Comparison of ENCODE assay signal across 23 cellular contexts in the genomic region with DNA sequence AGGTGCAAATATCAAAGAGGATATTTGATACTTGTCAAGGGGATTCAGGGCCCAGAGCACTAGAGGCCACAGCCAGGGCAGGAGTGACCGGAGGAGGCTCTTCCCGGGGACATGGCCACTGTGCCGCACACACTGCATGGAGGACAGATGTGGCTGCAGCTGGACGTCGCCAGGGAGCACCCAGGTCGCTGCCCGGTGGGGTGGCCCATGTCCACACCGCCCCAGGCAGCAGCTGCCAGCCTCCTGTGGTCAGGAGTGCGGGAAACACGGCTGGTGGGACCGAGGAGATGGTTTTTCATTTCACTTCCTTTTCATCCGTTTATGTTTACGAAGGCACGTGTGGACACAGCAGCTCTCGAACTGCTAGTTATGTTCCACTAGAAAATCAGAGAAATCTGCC.
"Had no signal": no experiment of that assay in that cellular context is flagged by ENCODE, and none has a peak within 500 bp of the region (broad histone marks: within the 10 kb centered on the region; RNA-seq: fewer than 3 reads in every experiment).

No MANE protein-coding gene starts in this region.

- H3K9me3 ChIP-seq: colonic mucosa, esophagus squamous epithelium, gastroesophageal sphincter, prostate gland, spleen, stomach, thoracic aorta, transverse colon had no signal

- H3K27me3 ChIP-seq: colonic mucosa, esophagus squamous epithelium, gastroesophageal sphincter, neural progenitor cell, spleen, stomach, transverse colon had no signal

- H3K9ac ChIP-seq: neural progenitor cell, parathyroid adenoma had no signal

- H3K27ac ChIP-seq: colonic mucosa, esophagus squamous epithelium, gastroesophageal sphincter, neural progenitor cell, parathyroid adenoma, prostate gland, spleen, stomach, thoracic aorta, transverse colon had no signal

- H3K4me3 ChIP-seq: colonic mucosa, esophagus squamous epithelium, gastroesophageal sphincter, neural progenitor cell, prostate gland, spleen, stomach, thoracic aorta, transverse colon had no signal

- DNase-seq: colonic mucosa; dermis blood vessel endothelial cell; esophagus squamous epithelium; foreskin fibroblast; glutamatergic neuron; islet precursor cell; mammary epithelial cell; spleen; stimulated activated CD4-positive, alpha-beta T cell treated with anti-CD3 and anti-CD28 coated beads, Interleukin-15, amount 100 ng/mL, for 24 hours; stimulated activated CD4-positive, alpha-beta T cell treated with anti-CD3 and anti-CD28 coated beads, Interleukin-1b, Interleukin-23, amount 100 ng/mL, for 48 hours; stimulated activated CD4-positive, alpha-beta T cell treated with anti-CD3 and anti-CD28 coated beads, Interleukin-4, amount 100 ng/mL, for 24 hours; stomach; substantia nigra; transverse colon had no signal

- H3K4me2 ChIP-seq: neural progenitor cell had no signal

- H2AFZ ChIP-seq: neural progenitor cell, parathyroid adenoma had no signal

- H3K4me1 ChIP-seq: colonic mucosa, esophagus squamous epithelium, gastroesophageal sphincter, neural progenitor cell, parathyroid adenoma, prostate gland, transverse colon had no signal

- ATAC-seq: gastroesophageal sphincter; left lobe of liver; natural killer cell treated with Interleukin-12 subunit alpha and Interleukin-12 subunit beta and Interleukin-15 and Interleukin-18, amount 100 ng/mL, for 72 hours; sciatic nerve; stimulated activated memory B cell treated with anti-CD40 and anti-IgM and Interleukin-4, amounts not matched to agents 10 μg/mL and 1 μg/mL and 100 μg/mL, for 72 hours had no signal
